ENCODE assay signal across 17 cellular contexts in genomic region chr15:85104584-85104983, GRCh38.
DNase-seq lines count a peak whose midpoint lies in the region; ATAC-seq and TF ChIP-seq lines count a peak whose summit lies in the region.
"Had no signal": no experiment of that assay in that cellular context is flagged by ENCODE, and none has a peak within 500 bp of the region (broad histone marks: within the 10 kb centered on the region; RNA-seq: fewer than 3 reads in every experiment).

No MANE protein-coding gene starts in this region.

- peaks cover 5% of the 10 kb centered on the region for H3K36me3 Mint-ChIP-seq in activated T-helper 17 cell treated with anti-CD3 and anti-CD28 coated beads, Interleukin-2, amount 50 U/mL, for 72 hours (ENCODE audit: low read depth)
- H3K36me3 Mint-ChIP-seq in endothelial cell (ENCODE audit: low read depth, unreplicated experiment) (peaks cover 15% of the 10 kb centered on the region), Calu3 (ENCODE audit: insufficient read depth, unreplicated experiment) (peaks cover 5% of the 10 kb centered on the region), type B pancreatic cell (peaks cover 15% of the 10 kb centered on the region)

- peaks cover 8% of the 10 kb centered on the region for H3K4me1 Mint-ChIP-seq in activated T-helper 17 cell treated with anti-CD3 and anti-CD28 coated beads, Interleukin-2, amount 50 U/mL, for 72 hours
- H3K4me1 Mint-ChIP-seq in endothelial cell (ENCODE audit: unreplicated experiment) (peaks cover 9% of the 10 kb centered on the region), Calu3 (ENCODE audit: low read depth, unreplicated experiment) (no peaks in the 10 kb centered on the region), type B pancreatic cell (ENCODE audit: unreplicated experiment) (no peaks in the 10 kb centered on the region)
- H3K4me1 Mint-ChIP-seq: GM23338 had no signal

- H3K4me1 ChIP-seq in SK-N-SH (ENCODE audit: control insufficient read depth in 1 of 2, insufficient read depth in 2 of 2, low read depth in 1 of 2, low read length in 1 of 2) = no peaks in the 10 kb centered on the region
- H3K4me1 ChIP-seq: Caco-2 had no signal

- TF ChIP-seq CTCF in SK-N-SH (IDR thresholded peaks at IDR 0.05) (no peak), endothelial cell (IDR thresholded peaks at IDR 0.05; ENCODE audit: unreplicated experiment) (no peak), Calu3 (IDR thresholded peaks at IDR 0.05; ENCODE audit: unreplicated experiment) (no peak), type B pancreatic cell (conservative IDR thresholded peaks at IDR 0.05) (no peak)

- no peaks in the 10 kb centered on the region for H3K27me3 ChIP-seq in SK-N-SH (ENCODE audit: insufficient read depth)
- H3K27me3 ChIP-seq: BLaER1 had no signal

- no peak overlapping the region for H3K4me3 Mint-ChIP-seq in activated T-helper 17 cell treated with anti-CD3 and anti-CD28 coated beads, Interleukin-2, amount 50 U/mL, for 72 hours
- H3K4me3 Mint-ChIP-seq in endothelial cell (ENCODE audit: unreplicated experiment) (peak overlapping the region; percentile 17), Calu3 (ENCODE audit: low read depth, unreplicated experiment) (no peak overlapping the region), type B pancreatic cell (no peak overlapping the region)
- H3K4me3 Mint-ChIP-seq: CD8-positive, alpha-beta memory T cell; GM23338 had no signal

- no peaks in the 10 kb centered on the region for H3K9me3 ChIP-seq in SK-N-SH
- H3K9me3 ChIP-seq: BLaER1, Caco-2 had no signal

- H2AFZ ChIP-seq in SK-N-SH (ENCODE audit: low read depth) = no peak overlapping the region
- H2AFZ ChIP-seq: GM23338 had no signal

- H3K27ac ChIP-seq in SK-N-SH (ENCODE audit: low read depth in 2 of 2, low read length in 1 of 2) (no peak overlapping the region), substantia nigra (ENCODE audit: low read depth, low read length, poor library complexity, severe bottlenecking) (peak overlapping the region; percentile 2)
- H3K27ac ChIP-seq: BLaER1 had no signal

- TF ChIP-seq RAD21 in SK-N-SH (IDR thresholded peaks at IDR 0.05; ENCODE audit: low read length) = no peak

- intact Hi-C loops in Calu3 (cut with micrococcal nuclease; ENCODE audit: unreplicated experiment) = no loop called here

- no TSS peak for BruUV-seq in Calu3 (replicated peaks; lab: Mats Ljungman, UMichigan)

- DNase-seq in SK-N-SH (no peak), endothelial cell (ENCODE audit: low spot score) (no peak), substantia nigra (lab: John Stamatoyannopoulos, UW) (no peak), NCI-H446 (lab: John Stamatoyannopoulos, UW) (no peak), Calu3 (no peak), type B pancreatic cell (ENCODE audit: extremely low spot score, unreplicated experiment) (no peak)
- DNase-seq: 8988T; AML-193; Caco-2; CD8-positive, alpha-beta memory T cell; DMS79; H7 had no signal

- ATAC-seq in SK-N-SH treated with all-trans-retinoic acid at 6 μM for 48 hours = no peak
- no peak for ATAC-seq in activated T-helper 17 cell treated with anti-CD3 and anti-CD28 coated beads, Interleukin-2, amount 50 U/mL, for 72 hours (replicated peaks)
- ATAC-seq: GM12878, GM23338 had no signal

- H3F3A ChIP-seq in SK-N-SH (replicated peaks; ENCODE audit: insufficient read depth) = no peaks in the 10 kb centered on the region

- no peaks in the 10 kb centered on the region for H3K9me2 ChIP-seq in SK-N-SH

- H3K79me2 ChIP-seq in SK-N-SH (ENCODE audit: insufficient read depth) = no peaks in the 10 kb centered on the region

- POLR2A ChIA-PET in SK-N-SH (lab: Yijun Ruan, JAX) = no interaction called here

- H3K9me3 Mint-ChIP-seq in activated T-helper 17 cell treated with anti-CD3 and anti-CD28 coated beads, Interleukin-2, amount 50 U/mL, for 72 hours = no peaks in the 10 kb centered on the region
- H3K9me3 Mint-ChIP-seq in endothelial cell (ENCODE audit: unreplicated experiment) (no peaks in the 10 kb centered on the region), Calu3 (ENCODE audit: low read depth, unreplicated experiment) (no peaks in the 10 kb centered on the region), type B pancreatic cell (no peaks in the 10 kb centered on the region)
- H3K9me3 Mint-ChIP-seq: CD8-positive, alpha-beta memory T cell; GM23338 had no signal

- WGBS in SK-N-SH (ENCODE audit: low lambda C conversion rate) = 98% methylated on average over 2 of the region's 2 CpGs

- CTCF ChIA-PET in SK-N-SH (lab: Yijun Ruan, JAX) = interaction anchor here (0.9 kb wide), 1 partner anchor 16 kb away, joined by 3 read pairs; no protein-coding TSS in a partner anchor
- CTCF ChIA-PET in Calu3 (lab: Charles Lee) = no interaction called here

- peaks cover 14 to 16% of the 10 kb centered on the region in 2 experiments for H3K36me3 ChIP-seq in SK-N-SH (replicated peaks in 1 of 2; ENCODE audit: control insufficient read depth in 1 of 2, insufficient read depth in 2 of 2, low read length in 1 of 2)
- H3K36me3 ChIP-seq: BLaER1 had no signal

- no peak for TF ChIP-seq EP300 in SK-N-SH (IDR thresholded peaks at IDR 0.05; ENCODE audit: borderline replicate concordance in 1 of 2, low read depth in 1 of 2, low read length in 1 of 2)

- no peak overlapping the region for H3K4me2 ChIP-seq in SK-N-SH
- H3K4me2 ChIP-seq: BLaER1, GM23338 had no signal

- no peak overlapping the region for H3K9ac ChIP-seq in SK-N-SH
- H3K9ac ChIP-seq: BLaER1 had no signal

- H3K4me3 ChIP-seq in SK-N-SH (ENCODE audit: low read depth in 2 of 2, low read length in 1 of 2) = no peak overlapping the region
- H3K4me3 ChIP-seq: BLaER1, GM12878, GM23338 had no signal

- peak overlapping the region; percentile 44 for H3K27ac Mint-ChIP-seq in activated T-helper 17 cell treated with anti-CD3 and anti-CD28 coated beads, Interleukin-2, amount 50 U/mL, for 72 hours
- no peak overlapping the region for H3K27ac Mint-ChIP-seq in endothelial cell (ENCODE audit: unreplicated experiment)
- no peak overlapping the region for H3K27ac Mint-ChIP-seq in Calu3 (ENCODE audit: unreplicated experiment)
- no peak overlapping the region for H3K27ac Mint-ChIP-seq in type B pancreatic cell
- H3K27ac Mint-ChIP-seq: GM23338 had no signal

- no peaks in the 10 kb centered on the region for H4K20me1 ChIP-seq in SK-N-SH (ENCODE audit: insufficient read depth)
- H4K20me1 ChIP-seq: BLaER1 had no signal

- H3K27me3 Mint-ChIP-seq in activated T-helper 17 cell treated with anti-CD3 and anti-CD28 coated beads, Interleukin-2, amount 50 U/mL, for 72 hours = no peaks in the 10 kb centered on the region
- H3K27me3 Mint-ChIP-seq in endothelial cell (ENCODE audit: unreplicated experiment) = no peaks in the 10 kb centered on the region
- H3K27me3 Mint-ChIP-seq in Calu3 (ENCODE audit: unreplicated experiment) = no peaks in the 10 kb centered on the region
- H3K27me3 Mint-ChIP-seq in type B pancreatic cell = no peaks in the 10 kb centered on the region
- H3K27me3 Mint-ChIP-seq: CD8-positive, alpha-beta memory T cell had no signal

TF ChIP-seq in SK-N-SH, 30 proteins besides CTCF, POLR2A, EP300 and RAD21:
- TF ChIP-seq MAX (IDR thresholded peaks at IDR 0.05; ENCODE audit: low read depth) (no peak), NFIC (IDR thresholded peaks at IDR 0.05; ENCODE audit: borderline replicate concordance) (peak; percentile 18; the same call in 1 of the 2 replicates)

TF ChIP-seq in SK-N-SH treated with all-trans-retinoic acid at 6 μM for 48 hours, 23 proteins besides CTCF, POLR2A, EP300 and RAD21:
- TF ChIP-seq ZNF565 (CRISPR knock-in tag; conservative IDR thresholded peaks at IDR 0.05; ENCODE audit: low read depth) (no peak), POU6F1 (CRISPR knock-in tag; IDR thresholded peaks at IDR 0.05; ENCODE audit: borderline replicate concordance, low read depth) (no peak), BACH2 (CRISPR knock-in tag; IDR thresholded peaks at IDR 0.05; ENCODE audit: borderline replicate concordance) (no peak)
- TF ChIP-seq, protein P1, sequence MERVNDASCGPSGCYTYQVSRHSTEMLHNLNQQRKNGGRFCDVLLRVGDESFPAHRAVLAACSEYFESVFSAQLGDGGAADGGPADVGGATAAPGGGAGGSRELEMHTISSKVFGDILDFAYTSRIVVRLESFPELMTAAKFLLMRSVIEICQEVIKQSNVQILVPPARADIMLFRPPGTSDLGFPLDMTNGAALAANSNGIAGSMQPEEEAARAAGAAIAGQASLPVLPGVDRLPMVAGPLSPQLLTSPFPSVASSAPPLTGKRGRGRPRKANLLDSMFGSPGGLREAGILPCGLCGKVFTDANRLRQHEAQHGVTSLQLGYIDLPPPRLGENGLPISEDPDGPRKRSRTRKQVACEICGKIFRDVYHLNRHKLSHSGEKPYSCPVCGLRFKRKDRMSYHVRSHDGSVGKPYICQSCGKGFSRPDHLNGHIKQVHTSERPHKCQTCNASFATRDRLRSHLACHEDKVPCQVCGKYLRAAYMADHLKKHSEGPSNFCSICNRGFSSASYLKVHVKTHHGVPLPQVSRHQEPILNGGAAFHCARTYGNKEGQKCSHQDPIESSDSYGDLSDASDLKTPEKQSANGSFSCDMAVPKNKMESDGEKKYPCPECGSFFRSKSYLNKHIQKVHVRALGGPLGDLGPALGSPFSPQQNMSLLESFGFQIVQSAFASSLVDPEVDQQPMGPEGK (CRISPR knock-in tag; IDR thresholded peaks at IDR 0.05; ENCODE audit: borderline replicate concordance) = no peak
